Comparison of ENCODE assay signal across 8 cellular contexts in genomic region chr4:147732516-147733193, GRCh38. TPM values are rescaled to one million over a fixed set of nuclear protein-coding genes. Genes with fewer than 3 reads are reported as not detected.
A peak's percentile ranks its signal among the peaks of the same experiment; 100 is the strongest.
DNase-seq lines count a peak whose midpoint lies in the region; ATAC-seq lines count a peak whose summit lies in the region.

No MANE protein-coding gene starts in this region.

- H3K4me1 ChIP-seq in NT2/D1 (ENCODE audit: insufficient read depth, insufficient read length), result peaks cover 3% of the 10 kb centered on the region

- DNase-seq in activated CD4-positive, alpha-beta T cell treated with anti-CD3 and anti-CD28 coated beads, Interleukin-2, amount 10 ng/mL, durations not matched to agents 24 days and 14 days, result peak; percentile 73
- DNase-seq in activated CD4-positive, alpha-beta T cell treated with anti-CD3 and anti-CD28 coated beads for 48 hours, result no peak
- DNase-seq in NT2/D1 (ENCODE audit: low read depth, low spot score) (no peak), left kidney (ENCODE audit: low read depth, low spot score) (peak; percentile 92), cortex of kidney (lab: John Stamatoyannopoulos, UW) (no peak)
- no peak for DNase-seq in central memory CD8-positive, alpha-beta T cell (ENCODE audit: low spot score in 2 of 2)
- DNase-seq in stimulated activated naive CD8-positive, alpha-beta T cell treated with anti-CD3 and anti-CD28 coated beads, Interleukin-15, amount 100 ng/mL, for 72 hours, result no peak

- H3K9me3 ChIP-seq in NT2/D1 (ENCODE audit: insufficient read depth, low read length), result no peaks in the 10 kb centered on the region

- H3K4me3 Mint-ChIP-seq in activated CD4-positive, alpha-beta T cell treated with anti-CD3 and anti-CD28 coated beads, Interleukin-2, amount 10 ng/mL, durations not matched to agents 24 days and 14 days, result peak overlapping the region; percentile 94
- peak overlapping the region; percentile 92 for H3K4me3 Mint-ChIP-seq in central memory CD8-positive, alpha-beta T cell
- H3K4me3 Mint-ChIP-seq in stimulated activated naive CD8-positive, alpha-beta T cell treated with anti-CD3 and anti-CD28 coated beads, Interleukin-15, amount 100 ng/mL, for 72 hours, result peak overlapping the region; percentile 82 to 89

- H3K4me3 ChIP-seq in NT2/D1 (ENCODE audit: insufficient read length, low read depth), result peak overlapping the region; percentile 85

- peaks cover 35% of the 10 kb centered on the region for H3K4me1 Mint-ChIP-seq in activated CD4-positive, alpha-beta T cell treated with anti-CD3 and anti-CD28 coated beads, Interleukin-2, amount 10 ng/mL, durations not matched to agents 24 days and 14 days
- peaks cover 32% of the 10 kb centered on the region for H3K4me1 Mint-ChIP-seq in central memory CD8-positive, alpha-beta T cell
- H3K4me1 Mint-ChIP-seq in stimulated activated naive CD8-positive, alpha-beta T cell treated with anti-CD3 and anti-CD28 coated beads, Interleukin-15, amount 100 ng/mL, for 72 hours, result peaks cover 48% of the 10 kb centered on the region

- peak; percentile 35 for ATAC-seq in HG02759 (IDR thresholded peaks at IDR 0.05; ENCODE audit: unreplicated experiment)
- peak; percentile 16 for ATAC-seq in central memory CD8-positive, alpha-beta T cell (replicated peaks; ENCODE audit: extremely low read depth, poor library complexity, severe bottlenecking)
- peak; percentile 45 for ATAC-seq in stimulated activated naive CD8-positive, alpha-beta T cell treated with anti-CD3 and anti-CD28 coated beads, Interleukin-15, amount 100 ng/mL, for 72 hours

- peaks cover 32% of the 10 kb centered on the region for H3K27me3 Mint-ChIP-seq in activated CD4-positive, alpha-beta T cell treated with anti-CD3 and anti-CD28 coated beads, Interleukin-2, amount 10 ng/mL, durations not matched to agents 24 days and 14 days
- no peaks in the 10 kb centered on the region for H3K27me3 Mint-ChIP-seq in central memory CD8-positive, alpha-beta T cell
- H3K27me3 Mint-ChIP-seq in stimulated activated naive CD8-positive, alpha-beta T cell treated with anti-CD3 and anti-CD28 coated beads, Interleukin-15, amount 100 ng/mL, for 72 hours, result peaks cover 36% of the 10 kb centered on the region

- H3K36me3 ChIP-seq in NT2/D1 (ENCODE audit: insufficient read depth, insufficient read length, low read length), result no peaks in the 10 kb centered on the region

- H3K27me3 ChIP-seq in NT2/D1 (ENCODE audit: insufficient read depth, insufficient read length), result peaks cover 55% of the 10 kb centered on the region

- no peaks in the 10 kb centered on the region for H3K36me3 Mint-ChIP-seq in activated CD4-positive, alpha-beta T cell treated with anti-CD3 and anti-CD28 coated beads, Interleukin-2, amount 10 ng/mL, durations not matched to agents 24 days and 14 days (ENCODE audit: low read depth)
- peaks cover 6% of the 10 kb centered on the region for H3K36me3 Mint-ChIP-seq in central memory CD8-positive, alpha-beta T cell (ENCODE audit: insufficient read depth)

- peak overlapping the region; percentile 83 for H3K27ac Mint-ChIP-seq in activated CD4-positive, alpha-beta T cell treated with anti-CD3 and anti-CD28 coated beads, Interleukin-2, amount 10 ng/mL, durations not matched to agents 24 days and 14 days
- peak overlapping the region; percentile 86 for H3K27ac Mint-ChIP-seq in central memory CD8-positive, alpha-beta T cell (ENCODE audit: low read depth)
- H3K27ac Mint-ChIP-seq in stimulated activated naive CD8-positive, alpha-beta T cell treated with anti-CD3 and anti-CD28 coated beads, Interleukin-15, amount 100 ng/mL, for 72 hours, result peak overlapping the region; percentile 1 to 80

- no peaks in the 10 kb centered on the region for H3K9me3 Mint-ChIP-seq in activated CD4-positive, alpha-beta T cell treated with anti-CD3 and anti-CD28 coated beads, Interleukin-2, amount 10 ng/mL, durations not matched to agents 24 days and 14 days
- H3K9me3 Mint-ChIP-seq in central memory CD8-positive, alpha-beta T cell, result no peaks in the 10 kb centered on the region
- no peaks in the 10 kb centered on the region for H3K9me3 Mint-ChIP-seq in stimulated activated naive CD8-positive, alpha-beta T cell treated with anti-CD3 and anti-CD28 coated beads, Interleukin-15, amount 100 ng/mL, for 72 hours

- intact Hi-C loops in activated CD4-positive, alpha-beta T cell treated with anti-CD3 and anti-CD28 coated beads, Interleukin-2, amount 10 ng/mL, durations not matched to agents 24 days and 14 days (cut with micrococcal nuclease), result loop anchor here (1.0 to 10.0 kb wide), 4 partner anchors 62 to 710 kb away; partner anchors contain the start of genes NR3C2 and TMEM184C

- H3K9ac ChIP-seq in NT2/D1 (ENCODE audit: insufficient read length, low read depth), result peak overlapping the region; percentile 90

RNA-seq across cellular contexts. Expression of gene ARHGAP10, which starts 0.8 kb away (rescaled TPM):
- total RNA-seq in activated CD4-positive, alpha-beta T cell treated with anti-CD3 and anti-CD28 coated beads, Interleukin-2, amount 10 ng/mL, durations not matched to agents 24 days and 14 days, result 7.4 and 8.3 TPM in 2 replicates

RNA-seq across cellular contexts. Expression of gene PRMT9, which starts 48.7 kb away (rescaled TPM):
- total RNA-seq in activated CD4-positive, alpha-beta T cell treated with anti-CD3 and anti-CD28 coated beads, Interleukin-2, amount 10 ng/mL, durations not matched to agents 24 days and 14 days, result 8.1 TPM in 2 replicates

Comparison
In these comparisons a context has a peak if more than half of its experiments do, and no peak if none do; other contexts are left out.
1. DNase-seq: peak in activated CD4-positive, alpha-beta T cell treated with anti-CD3 and anti-CD28 coated beads, Interleukin-2, amount 10 ng/mL, durations not matched to agents 24 days and 14 days (single experiment) and left kidney (single experiment); none in activated CD4-positive, alpha-beta T cell treated with anti-CD3 and anti-CD28 coated beads for 48 hours (single experiment), NT2/D1 (single experiment), central memory CD8-positive, alpha-beta T cell (0 of 2), stimulated activated naive CD8-positive, alpha-beta T cell treated with anti-CD3 and anti-CD28 coated beads, Interleukin-15, amount 100 ng/mL, for 72 hours (0 of 2) and cortex of kidney (single experiment).
2. Peak in every context shown above with its lines, with median percentiles within 50 percentile points of each other: H3K27ac Mint-ChIP-seq, H3K4me3 Mint-ChIP-seq and ATAC-seq.